In the genomic region with DNA sequence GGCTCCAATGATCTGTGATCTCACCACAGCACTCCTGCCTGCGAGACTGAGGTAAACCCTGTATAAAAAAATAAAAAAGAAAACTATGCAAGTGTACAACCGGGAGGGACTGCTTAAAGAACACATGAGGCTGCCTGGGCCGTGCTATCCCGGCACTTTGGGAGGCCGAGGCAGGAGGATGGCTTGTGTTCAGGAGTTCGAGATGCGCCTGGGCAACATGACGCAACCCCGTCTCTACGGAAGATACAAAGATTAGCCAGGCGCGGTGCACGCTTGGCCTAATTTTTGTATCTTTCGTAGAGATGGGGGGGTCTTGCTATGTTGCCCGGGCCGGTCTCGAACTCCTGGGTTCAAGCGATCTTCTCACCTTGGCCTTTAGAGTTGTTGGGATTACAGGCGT, we compare ENCODE assay signal across 8 cellular contexts.
DNase-seq lines count a peak whose midpoint lies in the region; ATAC-seq and TF ChIP-seq lines count a peak whose summit lies in the region.
"Not testable (repeated sequence)": the region's sequence is repeated elsewhere in the genome, so short reads cannot be mapped to it uniquely, and the experiment has no call there.

No MANE protein-coding gene starts in this region.

- peaks cover 11% of the 10 kb centered on the region for H3K36me3 Mint-ChIP-seq in activated T-helper 2 cell treated with anti-CD3 and anti-CD28 coated beads, Interferon-gamma antibody, Interleukin-2, Interleukin-4, amounts not matched to agents 10 μg/mL and 5 μg/mL and 100 μg/mL, durations not matched to agents 14 hours and 24 hours and 36 hours (ENCODE audit: low read depth)
- H3K36me3 Mint-ChIP-seq in nephron (ENCODE audit: low read depth) = not testable (repeated sequence)

- not testable (repeated sequence) for H4K20me1 ChIP-seq in PC-9 (ENCODE audit: insufficient read depth)

- H3K27me3 ChIP-seq in PC-9 (ENCODE audit: insufficient read depth, low read depth); right cardiac atrium (ENCODE audit: control insufficient read depth, insufficient read depth); spleen (replicated peaks in 1 of 7): not testable (repeated sequence)

- H3K9me3 Mint-ChIP-seq in activated T-helper 2 cell treated with anti-CD3 and anti-CD28 coated beads, Interferon-gamma antibody, Interleukin-2, Interleukin-4, amounts not matched to agents 10 μg/mL and 5 μg/mL and 100 μg/mL, durations not matched to agents 14 hours and 24 hours and 36 hours; nephron: not testable (repeated sequence)

- H3K36me3 ChIP-seq in PC-9 (ENCODE audit: low read depth); spleen: not testable (repeated sequence)

- H3K9me3 ChIP-seq in PC-9 (ENCODE audit: insufficient read depth, low read depth); right cardiac atrium (ENCODE audit: control insufficient read depth, low read length); spleen: not testable (repeated sequence)

- BruUV-seq in PC-9 (replicated peaks; lab: Mats Ljungman, UMichigan) = TSS peak; percentile 67

- CTCF ChIA-PET in PC-9 (lab: Charles Lee) = interaction anchor here (0.7 kb wide), 1 partner anchor 45 kb away, joined by 4 read pairs; no protein-coding TSS in a partner anchor

- ATAC-seq in right cardiac atrium = not testable (repeated sequence)

- H2AFZ ChIP-seq in PC-9 = peak overlapping the region; percentile 76; the same call in 1 of the 2 replicates

- DNase-seq in GM12864 (ENCODE audit: low read depth); PC-9; activated T-helper 2 cell treated with anti-CD3 and anti-CD28 coated beads, Interferon-gamma antibody, Interleukin-2, Interleukin-4, amounts not matched to agents 10 μg/mL and 5 μg/mL and 100 μg/mL, durations not matched to agents 14 hours and 24 hours and 36 hours (ENCODE audit: low spot score): not testable (repeated sequence)
- DNase-seq in right cardiac atrium (peak in 2 of 3 donors; percentile 49 to 63), spleen (peak; percentile 82)

- peak overlapping the region; percentile 66 for H3K4me2 ChIP-seq in PC-9

- H3K79me2 ChIP-seq in PC-9 (ENCODE audit: low read depth) = not testable (repeated sequence)

- H3K4me1 Mint-ChIP-seq in activated T-helper 2 cell treated with anti-CD3 and anti-CD28 coated beads, Interferon-gamma antibody, Interleukin-2, Interleukin-4, amounts not matched to agents 10 μg/mL and 5 μg/mL and 100 μg/mL, durations not matched to agents 14 hours and 24 hours and 36 hours (ENCODE audit: low read depth); nephron: not testable (repeated sequence)

- 97% methylated on average over 19 of the region's 19 CpGs for WGBS in right cardiac atrium
- WGBS in spleen, 5 donors = 93 to 98% (median 95%) methylated on average over 14 to 19 of the region's 19 CpGs

- POLR2A ChIA-PET in PC-9 (lab: Charles Lee; ENCODE audit: unreplicated experiment) = not testable (repeated sequence)

- peak overlapping the region; percentile 69 for H3K27ac Mint-ChIP-seq in activated T-helper 2 cell treated with anti-CD3 and anti-CD28 coated beads, Interferon-gamma antibody, Interleukin-2, Interleukin-4, amounts not matched to agents 10 μg/mL and 5 μg/mL and 100 μg/mL, durations not matched to agents 14 hours and 24 hours and 36 hours
- H3K27ac Mint-ChIP-seq in nephron = not testable (repeated sequence)

- intact Hi-C loops in PC-9 (cut with micrococcal nuclease; ENCODE audit: unreplicated experiment) = loop anchor here (1.0 kb wide), 1 partner anchor 43 kb away; no protein-coding TSS in a partner anchor
- intact Hi-C loops in activated T-helper 2 cell treated with anti-CD3 and anti-CD28 coated beads, Interferon-gamma antibody, Interleukin-2, Interleukin-4, amounts not matched to agents 10 μg/mL and 5 μg/mL and 100 μg/mL, durations not matched to agents 14 hours and 24 hours and 36 hours (cut with micrococcal nuclease) = loop anchor here (2.0 kb wide), 1 partner anchor 75 kb away; a partner anchor contains a TSS
- intact Hi-C loops in right cardiac atrium (cut with DNase I); spleen (cut with DNase I; ENCODE audit: low total_unique reads): not testable (repeated sequence)

- not testable (repeated sequence) for TF ChIP-seq CTCF in 22Rv1 (IDR thresholded peaks at IDR 0.05); GM12864 (IDR thresholded peaks at IDR 0.05; ENCODE audit: low read depth, low read length, missing control alignments); PC-9 (conservative IDR thresholded peaks at IDR 0.05); nephron (IDR thresholded peaks at IDR 0.05; ENCODE audit: unreplicated experiment in 3 of 3); spleen (IDR thresholded peaks at IDR 0.05 in 8 of 11, conservative IDR thresholded peaks at IDR 0.05 in 3 of 11)

- not testable (repeated sequence) for H3F3A ChIP-seq in PC-9 (ENCODE audit: insufficient read depth, low read depth)

- not testable (repeated sequence) for H3K4me1 ChIP-seq in PC-9 (replicated peaks; ENCODE audit: insufficient read depth); right cardiac atrium (ENCODE audit: control insufficient read depth, insufficient read depth, low read length)
- H3K4me1 ChIP-seq in spleen = peaks cover 0 to 10% (median 0%) of the 10 kb centered on the region in 6 donors

- not testable (repeated sequence) for H3K27me3 Mint-ChIP-seq in activated T-helper 2 cell treated with anti-CD3 and anti-CD28 coated beads, Interferon-gamma antibody, Interleukin-2, Interleukin-4, amounts not matched to agents 10 μg/mL and 5 μg/mL and 100 μg/mL, durations not matched to agents 14 hours and 24 hours and 36 hours (ENCODE audit: low read depth); nephron (ENCODE audit: low read depth)

- H3K9me2 ChIP-seq in PC-9 (ENCODE audit: insufficient read depth) = not testable (repeated sequence)

- peak overlapping the region; percentile 69 for H3K4me3 ChIP-seq in GM12864 (ENCODE audit: low read depth, low read length)
- H3K4me3 ChIP-seq in PC-9 = peak overlapping the region; percentile 82
- peak overlapping the region; percentile 45 for H3K4me3 ChIP-seq in right cardiac atrium (ENCODE audit: low read length)
- peak overlapping the region in 6 of 8 donors; percentile 53 to 88 (median 70) for H3K4me3 ChIP-seq in spleen

- H3K27ac ChIP-seq in 22Rv1 (peak overlapping the region; percentile 34; the same call in 1 of the 2 replicates), PC-9 (peak overlapping the region; percentile 27; the same call in 1 of the 2 replicates), cingulate gyrus (ENCODE audit: low read depth, low read length) (peak overlapping the region; percentile 47), right cardiac atrium (ENCODE audit: low read length) (peak overlapping the region; percentile 75), spleen (peak overlapping the region; percentile 73 to 88 (median 82))

- not testable (repeated sequence) for TF ChIP-seq POLR2A in spleen (IDR thresholded peaks at IDR 0.05)

- peak overlapping the region; percentile 80 for H3K4me3 Mint-ChIP-seq in activated T-helper 2 cell treated with anti-CD3 and anti-CD28 coated beads, Interferon-gamma antibody, Interleukin-2, Interleukin-4, amounts not matched to agents 10 μg/mL and 5 μg/mL and 100 μg/mL, durations not matched to agents 14 hours and 24 hours and 36 hours (ENCODE audit: low read depth)
- peak overlapping the region; percentile 88 to 93 (median 91) for H3K4me3 Mint-ChIP-seq in nephron

Comparison
In these comparisons a context has a peak if more than half of its experiments do, and no peak if none do; other contexts are left out.
1. H3K27ac ChIP-seq: peak in every context shown above with its lines; median percentile 82 in spleen; 75 in right cardiac atrium; 47 in cingulate gyrus; 34 in 22Rv1; 27 in PC-9.